22 cellular contexts compared by ENCODE assay signal in genomic region chr17:60297729-60298293, GRCh38.
"Had no signal": no experiment of that assay in that cellular context is flagged by ENCODE, and none has a peak within 500 bp of the region (broad histone marks: within the 10 kb centered on the region; RNA-seq: fewer than 3 reads in every experiment).

No MANE protein-coding gene starts in this region.

- H3K27ac ChIP-seq: left ventricle myocardium inferior, neural progenitor cell, neutrophil, right atrium auricular region, right lobe of liver, stomach, suprapubic skin, thoracic aorta, tibial artery, upper lobe of right lung, uterus had no signal

- DNase-seq: islet precursor cell; left ventricle myocardium inferior; mesendoderm; naive B cell; natural killer cell; nephron progenitor cell; occipital lobe; right lobe of liver; stimulated activated CD4-positive, alpha-beta T cell treated with anti-CD3 and anti-CD28 coated beads, Interleukin-2, amount 100 ng/mL, for 24 hours; stimulated activated CD4-positive, alpha-beta T cell treated with anti-CD3 and anti-CD28 coated beads, Interleukin-4, amount 100 ng/mL, for 1 hour; stimulated activated naive B cell treated with anti-CD40 and anti-IgM and Interleukin-4, amounts not matched to agents 10 μg/mL and 1 μg/mL and 100 μg/mL, for 72 hours; stimulated activated naive CD8-positive, alpha-beta T cell treated with anti-CD3 and anti-CD28 coated beads, Interleukin-15, Interleukin-2, amounts not matched to agents 100 U/mL and 50 U/mL, for 24 hours; stomach; tibial artery; trophoblast cell; upper lobe of right lung; uterus had no signal

- ATAC-seq: natural killer cell; right lobe of liver; stimulated activated naive B cell treated with anti-CD40 and anti-IgM and Interleukin-4, amounts not matched to agents 10 μg/mL and 1 μg/mL and 100 μg/mL, for 72 hours; stimulated activated naive CD8-positive, alpha-beta T cell treated with anti-CD3 and anti-CD28 coated beads, Interleukin-15, Interleukin-2, amounts not matched to agents 100 U/mL and 50 U/mL, for 24 hours; upper lobe of right lung had no signal
